Comparison of ENCODE assay signal across 18 cellular contexts in genomic region chr10:101848894-101849351, GRCh38. TPM values are rescaled to one million over a fixed set of nuclear protein-coding genes. Genes with fewer than 3 reads are reported as not detected.
DNase-seq lines count a peak whose midpoint lies in the region; ATAC-seq and TF ChIP-seq lines count a peak whose summit lies in the region.
"Had no signal": no experiment of that assay in that cellular context is flagged by ENCODE, and none has a peak within 500 bp of the region (broad histone marks: within the 10 kb centered on the region; RNA-seq: fewer than 3 reads in every experiment).

No MANE protein-coding gene starts in this region.

- H3K9me3 ChIP-seq in MG63 (no peaks in the 10 kb centered on the region), colonic mucosa (no peaks in the 10 kb centered on the region)
- H3K9me3 ChIP-seq: esophagus squamous epithelium, mucosa of descending colon had no signal

- peaks cover 56% of the 10 kb centered on the region for H3K4me1 Mint-ChIP-seq in nephron progenitor cell

- H3K27me3 ChIP-seq in MG63: no peaks in the 10 kb centered on the region
- H3K27me3 ChIP-seq in colonic mucosa: no peaks in the 10 kb centered on the region
- H3K27me3 ChIP-seq: cardiac muscle cell, esophagus squamous epithelium had no signal

- H3K9ac ChIP-seq in colonic mucosa (ENCODE audit: low read depth in 2 of 2, low read length in 2 of 2): no peak overlapping the region

- DNase-seq in GM20000 (ENCODE audit: low spot score) (peak; percentile 3), MV-4-11 (lab: John Stamatoyannopoulos, UW) (peak; percentile 89), dermis blood vessel endothelial cell (peak; percentile 51), nephron progenitor cell (no peak), MG63 (no peak), colonic mucosa (no peak)
- DNase-seq: activated naive CD4-positive, alpha-beta T cell treated with anti-CD3 and anti-CD28 coated beads for 36 hours; EL; esophagus squamous epithelium; mucosa of descending colon; NCI-H1417 treated with DMSO at 0.1 percent for 48 hours; NCI-H510A; substantia nigra had no signal

- H3K9me3 Mint-ChIP-seq in nephron progenitor cell: no peaks in the 10 kb centered on the region
- H3K9me3 Mint-ChIP-seq: activated naive CD4-positive, alpha-beta T cell treated with anti-CD3 and anti-CD28 coated beads for 36 hours had no signal

- H3K27ac ChIP-seq in colonic mucosa: no peak overlapping the region
- H3K27ac ChIP-seq: C4-2B, cardiac muscle cell, esophagus squamous epithelium, RWPE1 had no signal

- intact Hi-C loops in colonic mucosa (cut with DNase I): no loop called here

- no peaks in the 10 kb centered on the region for H3K4me1 ChIP-seq in colonic mucosa

- H3K36me3 Mint-ChIP-seq in nephron progenitor cell (ENCODE audit: low read depth): peaks cover 9% of the 10 kb centered on the region

- H3K4me3 ChIP-seq in MG63: no peak overlapping the region
- no peak overlapping the region for H3K4me3 ChIP-seq in colonic mucosa
- H3K4me3 ChIP-seq: cardiac muscle cell, esophagus squamous epithelium, mucosa of descending colon had no signal

- H3K36me3 ChIP-seq in MG63 (no peaks in the 10 kb centered on the region), colonic mucosa (no peaks in the 10 kb centered on the region)
- H3K36me3 ChIP-seq: cardiac muscle cell had no signal

- peak overlapping the region; percentile 81 for H3K27ac Mint-ChIP-seq in nephron progenitor cell
- H3K27ac Mint-ChIP-seq: activated naive CD4-positive, alpha-beta T cell treated with anti-CD3 and anti-CD28 coated beads for 36 hours had no signal

- H3K27me3 Mint-ChIP-seq in nephron progenitor cell (ENCODE audit: low read depth, poor library complexity): peaks cover 23% of the 10 kb centered on the region

- H3K4me3 Mint-ChIP-seq in nephron progenitor cell: no peak overlapping the region
- H3K4me3 Mint-ChIP-seq: activated naive CD4-positive, alpha-beta T cell treated with anti-CD3 and anti-CD28 coated beads for 36 hours had no signal

- ATAC-seq in HG03442 (IDR thresholded peaks at IDR 0.05; ENCODE audit: unreplicated experiment): no peak
- no peak for ATAC-seq in GM18520 (IDR thresholded peaks at IDR 0.05; ENCODE audit: unreplicated experiment)
- ATAC-seq: mucosa of descending colon had no signal

- no peak for TF ChIP-seq CTCF in GM20000 (IDR thresholded peaks at IDR 0.05; ENCODE audit: extremely low read depth, missing control alignments)
- TF ChIP-seq CTCF in nephron progenitor cell (IDR thresholded peaks at IDR 0.05): no peak
- TF ChIP-seq CTCF in colonic mucosa (IDR thresholded peaks at IDR 0.05): no peak

RNA-seq across cellular contexts. Expression of gene KCNIP2, which starts 5.3 kb away (rescaled TPM):
- 0.85 TPM in 1 of 2 replicates, not detected in the other for total RNA-seq in dermis blood vessel endothelial cell
- total RNA-seq in MG63 (2014; rRNA removed; shearing (Covaris generic); ENCODE audit: low replicate concordance): not detected in 2 replicates
- total RNA-seq in colonic mucosa: 1 to 10 TPM; 1.5 to 2.8 TPM

RNA-seq across cellular contexts. Expression of gene OGA, which starts 30.7 kb away (rescaled TPM):
- 96.1 and 99.1 TPM in 2 replicates for total RNA-seq in dermis blood vessel endothelial cell
- total RNA-seq in MG63 (2014; rRNA removed; shearing (Covaris generic); ENCODE audit: low replicate concordance): 31.3 and 66.7 TPM in 2 replicates
- 10 to 100 TPM; 70.4 to 77.8 TPM for total RNA-seq in colonic mucosa

Comparison
In these comparisons a context has a peak if more than half of its experiments do, and no peak if none do; other contexts are left out.
1. DNase-seq: peak in GM20000 (single experiment), MV-4-11 (single experiment) and dermis blood vessel endothelial cell (single experiment); none in nephron progenitor cell (single experiment), MG63 (single experiment) and colonic mucosa (single experiment).